ENCODE assay signal across 1 cellular context in genomic region chr15:84716036-84716732, GRCh38.
TF ChIP-seq lines count a peak whose summit lies in the region.

Gene SEC11A (minus strand): TSS chr15:84716139. CDS start chr15:84716075, 64 bp downstream.

TF ChIP-seq in K562, 482 proteins besides CTCF, POLR2A, EP300 and RAD21 (continued from another document and continues in another):
- TF ChIP-seq E2F8 (IDR thresholded peaks at IDR 0.05; ENCODE audit: low read depth, partially characterized antibody) (peak; percentile 90), KAT8 (IDR thresholded peaks at IDR 0.05; ENCODE audit: low read depth) (no peak), ZNF217 (CRISPR knock-in tag; IDR thresholded peaks at IDR 0.05) (no peak), BCLAF1 (IDR thresholded peaks at IDR 0.05; ENCODE audit: borderline replicate concordance in 1 of 2, control insufficient read depth in 1 of 2, low read depth in 2 of 2, low read length in 1 of 2) (peak in 1 of 2 experiments; percentile 90; a peak in 1 of 4 replicates), ZBTB5 (IDR thresholded peaks at IDR 0.05) (no peak), RBBP5 (IDR thresholded peaks at IDR 0.05; ENCODE audit: borderline replicate concordance, insufficient read depth, low read length, poor library complexity, severe bottlenecking) (peak; percentile 96), MTA2 (IDR thresholded peaks at IDR 0.05; ENCODE audit: low read depth) (peak; percentile 61), PKNOX1 (IDR thresholded peaks at IDR 0.05) (peak; percentile 82), HSF4 (CRISPR knock-in tag; IDR thresholded peaks at IDR 0.05; ENCODE audit: borderline replicate concordance) (no peak), TCF15 (CRISPR knock-in tag; IDR thresholded peaks at IDR 0.05) (no peak), E2F4 (CRISPR knock-in tag; IDR thresholded peaks at IDR 0.05; ENCODE audit: low read depth) (no peak; the same call in 1 of the 2 replicates), TFAM (CRISPR knock-in tag; conservative IDR thresholded peaks at IDR 0.05) (no peak), E2F3 (CRISPR knock-in tag; IDR thresholded peaks at IDR 0.05) (peak; percentile 83), POLR2AphosphoS5 (IDR thresholded peaks at IDR 0.05; ENCODE audit: control insufficient read depth, insufficient read depth, low read depth, low read length) (peak; percentile 76), ZNF398 (CRISPR knock-in tag; IDR thresholded peaks at IDR 0.05) (no peak), ZFP1 (CRISPR knock-in tag; IDR thresholded peaks at IDR 0.05) (no peak), ZBED1 (IDR thresholded peaks at IDR 0.05) (no peak), MYC (IDR thresholded peaks at IDR 0.05; ENCODE audit: low read depth, low read length) (peak; percentile 82), MYC (CRISPR knock-in tag; IDR thresholded peaks at IDR 0.05; ENCODE audit: borderline replicate concordance, low read depth) (0 out of 2 replicates have a peak, but pooled peaks have one; percentile 86), CHD2 (IDR thresholded peaks at IDR 0.05; ENCODE audit: low read depth, low read length) (peak; percentile 30), ZNF764 (CRISPR knock-in tag; IDR thresholded peaks at IDR 0.05; ENCODE audit: low read depth) (no peak), PCBP1 (IDR thresholded peaks at IDR 0.05; ENCODE audit: low read depth, low read length, poor library complexity, severe bottlenecking) (peak; percentile 95), IRF9 (tag; IDR thresholded peaks at IDR 0.05) (0 out of 2 replicates have a peak, but pooled peaks have one; percentile 44), SETDB1 (IDR thresholded peaks at IDR 0.05; ENCODE audit: low read length) (no peak), ZNF644 (tag; IDR thresholded peaks at IDR 0.05; ENCODE audit: low read depth) (no peak), HOMEZ (CRISPR knock-in tag; IDR thresholded peaks at IDR 0.05) (peak; percentile 42; the same call in 1 of the 2 replicates), ZFX (CRISPR knock-in tag; IDR thresholded peaks at IDR 0.05) (peak; percentile 71), HDAC8 (tag; IDR thresholded peaks at IDR 0.05) (no peak), KDM4B (IDR thresholded peaks at IDR 0.05; ENCODE audit: borderline replicate concordance in 2 of 2, low read depth in 1 of 2) (peak in 1 of 2 experiments; percentile 97; a peak in 2 of 4 replicates), BDP1 (IDR thresholded peaks at IDR 0.05; ENCODE audit: insufficient read depth, insufficient read length) (no peak), DDX20 (tag; IDR thresholded peaks at IDR 0.05; ENCODE audit: low read depth) (no peak), SFPQ (IDR thresholded peaks at IDR 0.05; ENCODE audit: low read depth, low read length) (no peak), USF1 (CRISPR knock-in tag; IDR thresholded peaks at IDR 0.05) (no peak), GTF2F1 (IDR thresholded peaks at IDR 0.05; ENCODE audit: low read depth, low read length) (peak; percentile 47; the same call in 1 of the 2 replicates), BRD4 (IDR thresholded peaks at IDR 0.05) (no peak), FOXK2 (conservative IDR thresholded peaks at IDR 0.05 in 1 of 2, IDR thresholded peaks at IDR 0.05 in 1 of 2; ENCODE audit: low read depth in 2 of 2) (peak; percentile 17 to 31; a peak in 3 of 4 replicates), NR2C2 (CRISPR knock-in tag; IDR thresholded peaks at IDR 0.05) (peak; percentile 98), NR2C2 (tag; IDR thresholded peaks at IDR 0.05) (peak; percentile 100), CBFB (CRISPR knock-in tag; IDR thresholded peaks at IDR 0.05) (no peak), GATA2 (CRISPR knock-in tag; IDR thresholded peaks at IDR 0.05) (no peak), TCF3 (CRISPR knock-in tag; IDR thresholded peaks at IDR 0.05) (no peak; the same call in 1 of the 2 replicates), ZFP91 (CRISPR knock-in tag; IDR thresholded peaks at IDR 0.05) (no peak)
